ENCODE assay signal across 15 cellular contexts in the genomic region with DNA sequence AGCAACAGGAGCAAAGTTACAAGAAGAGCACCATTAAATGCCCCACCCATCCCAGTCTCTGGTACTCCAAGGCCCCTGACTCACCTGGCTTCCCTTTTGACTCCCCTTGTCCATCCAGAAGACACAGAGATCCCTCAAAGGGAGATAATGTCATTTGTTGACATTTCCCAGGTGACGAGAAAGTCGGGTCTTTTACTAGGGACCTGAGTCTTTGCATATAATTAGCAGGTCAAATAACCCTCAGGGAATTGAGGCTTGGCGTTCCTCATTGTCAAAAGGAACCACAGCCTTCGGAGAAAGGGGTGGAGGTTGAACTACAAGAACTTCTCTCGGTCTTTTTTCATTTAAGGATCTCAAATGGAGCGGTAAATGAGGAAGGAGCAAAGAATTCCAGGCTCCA.
A peak's percentile ranks its signal among the peaks of the same experiment; 100 is the strongest.
DNase-seq lines count a peak whose midpoint lies in the region.
"Had no signal": no experiment of that assay in that cellular context is flagged by ENCODE, and none has a peak within 500 bp of the region (broad histone marks: within the 10 kb centered on the region; RNA-seq: fewer than 3 reads in every experiment).

No MANE protein-coding gene starts in this region.

- H4K12ac ChIP-seq in trophoblast cell (ENCODE audit: low read depth, low read length): no peak overlapping the region

- H3K27me3 ChIP-seq in trophoblast cell (ENCODE audit: insufficient read depth, low read length): no peaks in the 10 kb centered on the region

- H3K23ac ChIP-seq in trophoblast cell (ENCODE audit: low read length): no peak overlapping the region

- H3K36me3 ChIP-seq in trophoblast cell (ENCODE audit: control insufficient read depth in 1 of 2, insufficient read depth in 2 of 2, low read length in 2 of 2): no peaks in the 10 kb centered on the region

- H3K4me1 ChIP-seq in trophoblast cell (ENCODE audit: control insufficient read depth in 1 of 2, insufficient read depth in 2 of 2, low read length in 2 of 2): peaks cover 3 to 9% of the 10 kb centered on the region in 2 experiments

- no peak overlapping the region for H4K91ac ChIP-seq in trophoblast cell (ENCODE audit: low read depth, low read length)

- DNase-seq in NCI-H2171 treated with DMSO at 0.1 percent for 48 hours (lab: John Stamatoyannopoulos, UW) (peak; percentile 14), NCI-H2171 (lab: John Stamatoyannopoulos, UW) (no peak), NCI-H146 (lab: John Stamatoyannopoulos, UW) (peak; percentile 68), NCI-H69 (lab: John Stamatoyannopoulos, UW) (peak; percentile 85), trophoblast cell (no peak), amygdala (lab: John Stamatoyannopoulos, UW) (no peak), KG1 (lab: John Stamatoyannopoulos, UW) (no peak)
- DNase-seq: CD8-positive, alpha-beta T cell; COR-L47; DMS153; DMS79 treated with DMSO at 0.1 percent for 48 hours; EL; GDM1; HCEC 1CT; HFFc6 had no signal

- H3K9me3 ChIP-seq in trophoblast cell (ENCODE audit: insufficient read depth, low read depth, low read length): peaks cover 6% of the 10 kb centered on the region

- no CpG with 5 or more reads among the region's 6 CpGs for WGBS in trophoblast cell (ENCODE audit: extremely low coverage, insufficient coverage, insufficient read length)

- H2BK5ac ChIP-seq in trophoblast cell (ENCODE audit: low read depth, low read length, poor library complexity): no peak overlapping the region

- H4K8ac ChIP-seq in trophoblast cell (ENCODE audit: low read depth, low read length): no peak overlapping the region

- no peak overlapping the region for H3K4me3 ChIP-seq in trophoblast cell (ENCODE audit: low read depth, low read length)

- H2AK5ac ChIP-seq in trophoblast cell (ENCODE audit: low read length): no peak overlapping the region

- H3K4me2 ChIP-seq in trophoblast cell (ENCODE audit: low read length): no peak overlapping the region

- H3K4ac ChIP-seq in trophoblast cell (ENCODE audit: low read depth, low read length): no peak overlapping the region

- no peak overlapping the region for H3K14ac ChIP-seq in trophoblast cell (ENCODE audit: low read length)

- H3K18ac ChIP-seq in trophoblast cell (ENCODE audit: low read length): no peak overlapping the region

- no peak overlapping the region for H3K9ac ChIP-seq in trophoblast cell (ENCODE audit: low read length)

- peaks cover 15% of the 10 kb centered on the region for H3K79me1 ChIP-seq in trophoblast cell (ENCODE audit: low read length)

- H2BK120ac ChIP-seq in trophoblast cell (ENCODE audit: insufficient read depth, low read length, poor library complexity): no peak overlapping the region

- no peak overlapping the region for H2AFZ ChIP-seq in trophoblast cell (ENCODE audit: insufficient read depth, low read length, poor library complexity)

- H2BK12ac ChIP-seq in trophoblast cell (ENCODE audit: low read length): no peak overlapping the region

- H3K79me2 ChIP-seq in trophoblast cell (ENCODE audit: control insufficient read depth, insufficient read depth, low read length, poor library complexity): no peaks in the 10 kb centered on the region

- H3K27ac ChIP-seq in trophoblast cell (ENCODE audit: low read depth, low read length): peak overlapping the region; percentile 28

Comparison
In these comparisons a context has a peak if more than half of its experiments do, and no peak if none do; other contexts are left out.
1. DNase-seq: peak in NCI-H2171 treated with DMSO at 0.1 percent for 48 hours (single experiment), NCI-H146 (single experiment) and NCI-H69 (single experiment); none in NCI-H2171 (single experiment), trophoblast cell (0 of 2), amygdala (0 of 56) and KG1 (single experiment).